11 cellular contexts compared by ENCODE assay signal in genomic region chr6:1378224-1379025, GRCh38. TPM values are rescaled to one million over a fixed set of nuclear protein-coding genes. Genes with fewer than 3 reads are reported as not detected.
DNase-seq lines count a peak whose midpoint lies in the region; TF ChIP-seq lines count a peak whose summit lies in the region.
"Had no signal": no experiment of that assay in that cellular context is flagged by ENCODE, and none has a peak within 500 bp of the region (broad histone marks: within the 10 kb centered on the region; RNA-seq: fewer than 3 reads in every experiment).

No MANE protein-coding gene starts in this region.

- H3K4me1 ChIP-seq in iPS-18a (ENCODE audit: control insufficient read depth, low read depth, low read length) = peaks cover 18% of the 10 kb centered on the region
- H3K4me1 ChIP-seq in smooth muscle cell (ENCODE audit: low read depth) = peaks cover 11% of the 10 kb centered on the region

- DNase-seq in H7 = peak; percentile 86
- no peak for DNase-seq in smooth muscle cell (lab: John Stamatoyannopoulos, UW; ENCODE audit: unreplicated experiment)
- DNase-seq in H4 (ENCODE audit: low spot score) = no peak
- no peak for DNase-seq in SIG-M5 treated with dmso at 0.1 percent for 504 hours (lab: John Stamatoyannopoulos, UW; ENCODE audit: unreplicated experiment)
- DNase-seq in stimulated activated CD4-positive, alpha-beta T cell treated with anti-CD3 and anti-CD28 coated beads, Interleukin-4, amount 100 ng/mL, for 1 hour = no peak
- DNase-seq: aorta, COR-L47, T-helper 2 cell had no signal

- peaks cover 2% of the 10 kb centered on the region for H3K36me3 Mint-ChIP-seq in activated naive CD8-positive, alpha-beta T cell

- H3K27me3 ChIP-seq in H7 (ENCODE audit: control insufficient read depth, insufficient read depth, low read length) (peaks cover 78% of the 10 kb centered on the region), iPS-18a (ENCODE audit: control insufficient read depth, insufficient read depth, low read length) (peaks cover 99% of the 10 kb centered on the region), smooth muscle cell (ENCODE audit: low read depth) (peaks cover 100% of the 10 kb centered on the region)

- H3K27ac Mint-ChIP-seq in activated naive CD8-positive, alpha-beta T cell = no peak overlapping the region

- peak overlapping the region; percentile 57 for H3K4me3 Mint-ChIP-seq in activated naive CD8-positive, alpha-beta T cell

- no peaks in the 10 kb centered on the region for H3F3A ChIP-seq in smooth muscle cell (ENCODE audit: low read depth)

- peaks cover 31% of the 10 kb centered on the region for H3K4me1 Mint-ChIP-seq in activated naive CD8-positive, alpha-beta T cell (ENCODE audit: low read depth)
- H3K4me1 Mint-ChIP-seq: neural crest cell had no signal

- H4K20me1 ChIP-seq in smooth muscle cell (ENCODE audit: low read depth) = no peaks in the 10 kb centered on the region

- peaks cover 48% of the 10 kb centered on the region for H3K27me3 Mint-ChIP-seq in activated naive CD8-positive, alpha-beta T cell

- H3K9ac ChIP-seq in iPS-18a (ENCODE audit: low read length) (no peak overlapping the region), smooth muscle cell (ENCODE audit: low read depth) (no peak overlapping the region)

- no peaks in the 10 kb centered on the region for H3K9me3 ChIP-seq in iPS-18a (ENCODE audit: control insufficient read depth, low read depth, low read length)
- no peaks in the 10 kb centered on the region for H3K9me3 ChIP-seq in smooth muscle cell (replicated peaks; ENCODE audit: low read depth)

- H3K4me2 ChIP-seq in smooth muscle cell = peak overlapping the region; percentile 79

- H3K27ac ChIP-seq in iPS-18a (ENCODE audit: low read length) (no peak overlapping the region), smooth muscle cell (ENCODE audit: low read depth) (no peak overlapping the region)

- no peaks in the 10 kb centered on the region for H3K9me3 Mint-ChIP-seq in activated naive CD8-positive, alpha-beta T cell (ENCODE audit: low read depth)

- no peak for TF ChIP-seq CTCF in smooth muscle cell (IDR thresholded peaks at IDR 0.05; ENCODE audit: borderline replicate concordance, insufficient read depth, poor library complexity, severe bottlenecking)

- WGBS in smooth muscle cell (ENCODE audit: low lambda C conversion rate) = 2% methylated on average over 82 of the region's 85 CpGs

- H3K36me3 ChIP-seq in H7 (replicated peaks; ENCODE audit: control insufficient read depth, insufficient read depth, low read length) (no peaks in the 10 kb centered on the region), iPS-18a (ENCODE audit: control insufficient read depth, low read depth, low read length) (no peaks in the 10 kb centered on the region), smooth muscle cell (ENCODE audit: low read depth) (no peaks in the 10 kb centered on the region)

- H2AFZ ChIP-seq in smooth muscle cell (ENCODE audit: low read depth) = no peak overlapping the region

- H3K4me3 ChIP-seq in H7 (ENCODE audit: insufficient read depth, low read depth, low read length) = peak overlapping the region; percentile 25
- peak overlapping the region; percentile 8 for H3K4me3 ChIP-seq in iPS-18a (ENCODE audit: low read length)
- peak overlapping the region; percentile 36 for H3K4me3 ChIP-seq in smooth muscle cell

- no peaks in the 10 kb centered on the region for H3K79me2 ChIP-seq in smooth muscle cell (ENCODE audit: low read depth)

RNA-seq across cellular contexts. Expression of gene FOXF2, which starts 11.0 kb away (rescaled TPM):
- 0.52 and 0.89 TPM in 2 replicates for total RNA-seq in H7 (2014; rRNA removed; shearing (Covaris generic))
- 1.8 and 3.5 TPM in 2 replicates for total RNA-seq in smooth muscle cell
- 4.5 and 4.8 TPM in 2 replicates for polyA plus RNA-seq in smooth muscle cell
- 18.3 and 21.5 TPM in 2 replicates for total RNA-seq in H4 (2014; rRNA removed; shearing (Covaris generic))
- total RNA-seq: neural crest cell had no signal
- polyA plus RNA-seq: aorta had no signal
